ENCODE assay signal across 8 cellular contexts in the genomic region with DNA sequence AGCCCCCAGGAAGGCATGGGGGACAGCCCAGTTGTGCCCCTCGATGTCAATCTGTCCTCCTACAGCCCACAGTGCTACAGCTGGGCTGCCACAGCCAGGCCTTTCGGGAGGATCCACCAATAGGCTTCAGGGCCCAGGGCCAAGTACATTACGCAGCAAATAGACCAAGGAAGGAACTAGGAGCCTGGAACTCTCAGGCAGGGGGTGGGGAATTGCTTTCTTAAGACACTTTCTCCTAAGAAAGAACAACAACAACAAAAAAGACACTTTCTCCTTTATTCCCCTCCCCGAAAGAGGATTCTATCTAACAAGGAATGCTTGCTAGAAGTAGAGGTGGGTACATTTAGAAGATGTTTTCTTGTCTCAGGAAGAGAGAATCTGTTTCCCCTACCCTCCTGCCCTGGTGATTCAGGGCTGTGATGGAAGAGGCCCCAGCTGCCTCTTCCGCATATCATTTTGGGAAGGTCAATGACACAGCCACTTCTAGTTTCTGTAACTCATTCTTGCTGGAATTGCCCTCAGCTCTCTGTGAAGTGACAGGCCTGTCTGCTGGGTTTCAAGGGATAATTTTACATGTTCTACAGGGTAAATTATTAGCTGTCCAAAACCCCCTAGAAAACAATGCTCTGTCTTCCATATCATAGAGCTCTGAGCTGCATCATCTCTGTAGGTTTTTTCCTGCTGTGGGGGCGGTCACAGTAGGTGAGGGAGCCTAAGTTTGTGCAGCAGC. TPM values are rescaled to one million over a fixed set of nuclear protein-coding genes. Genes with fewer than 3 reads are reported as not detected.
DNase-seq lines count a peak whose midpoint lies in the region; ATAC-seq and TF ChIP-seq lines count a peak whose summit lies in the region.

No MANE protein-coding gene starts in this region.

- H3K4me1 Mint-ChIP-seq in HFFc6 (ENCODE audit: low read depth) (peaks cover 91% of the 10 kb centered on the region), T-cell (peaks cover 36 to 49% (median 48%) of the 10 kb centered on the region in 3 donors), immature natural killer cell (peaks cover 16 to 17% of the 10 kb centered on the region in 2 donors)

- TF ChIP-seq CTCF in DOHH2 (IDR thresholded peaks at IDR 0.05; ENCODE audit: low read depth, low read length, poor library complexity, severe bottlenecking) = no peak
- no peak for TF ChIP-seq CTCF in HFFc6 (IDR thresholded peaks at IDR 0.05)
- no peak for TF ChIP-seq CTCF in esophagus squamous epithelium (IDR thresholded peaks at IDR 0.05)

- H3K27ac ChIP-seq in DOHH2 (ENCODE audit: low read depth, low read length) (peak overlapping the region; percentile 79), esophagus squamous epithelium (peak overlapping the region; percentile 95 to 100 (median 97))

- ATAC-seq in T-cell (replicated peaks in 1 of 4) (no peak), GM21717 (IDR thresholded peaks at IDR 0.05; ENCODE audit: unreplicated experiment) (no peak)

- H3K4me1 ChIP-seq in DOHH2 (ENCODE audit: control insufficient read depth, low read length) = peaks cover 93% of the 10 kb centered on the region
- peaks cover 86 to 94% (median 91%) of the 10 kb centered on the region in 3 donors for H3K4me1 ChIP-seq in esophagus squamous epithelium
- peaks cover 73% of the 10 kb centered on the region for H3K4me1 ChIP-seq in neuron (ENCODE audit: insufficient read depth, low read length)

- H3K9me3 Mint-ChIP-seq in HFFc6 (no peaks in the 10 kb centered on the region), T-cell (no peaks in the 10 kb centered on the region), immature natural killer cell (no peaks in the 10 kb centered on the region)

- TF ChIP-seq POLR2A in esophagus squamous epithelium (IDR thresholded peaks at IDR 0.05) = peak in 2 of 4 donors; percentile 40 to 47

- H3F3A ChIP-seq in DOHH2 (ENCODE audit: control insufficient read depth, insufficient read depth) = peaks cover 11% of the 10 kb centered on the region

- peak; percentile 77 for DNase-seq in HFFc6
- DNase-seq in T-cell = no peak
- DNase-seq in esophagus squamous epithelium (lab: John Stamatoyannopoulos, UW) = no peak
- no peak for DNase-seq in immature natural killer cell
- no peak for DNase-seq in HuH-7.5 (ENCODE audit: low spot score)

- POLR2A ChIA-PET in T-cell (lab: Charles Lee) = interaction anchor here in 1 of 2 donors (1.2 to 1.3 kb wide), 2 partner anchors 10 to 12 kb away, joined by 3 to 5 read pairs; no protein-coding TSS in a partner anchor

- no peak overlapping the region for H2AFZ ChIP-seq in neuron (ENCODE audit: low read depth, low read length)

- H3K27me3 Mint-ChIP-seq in HFFc6 (ENCODE audit: insufficient read depth) = peaks cover 23% of the 10 kb centered on the region
- no peaks in the 10 kb centered on the region for H3K27me3 Mint-ChIP-seq in T-cell
- H3K27me3 Mint-ChIP-seq in immature natural killer cell (ENCODE audit: low read depth in 3 of 3) = peaks cover 0 to 6% (median 5%) of the 10 kb centered on the region in 3 donors

- no peaks in the 10 kb centered on the region for H3K27me3 ChIP-seq in DOHH2 (ENCODE audit: control insufficient read depth, low read length)
- H3K27me3 ChIP-seq in esophagus squamous epithelium = no peaks in the 10 kb centered on the region
- H3K27me3 ChIP-seq in neuron (ENCODE audit: insufficient read depth, low read length) = no peaks in the 10 kb centered on the region

- WGBS in esophagus squamous epithelium, 2 donors = 0 to 11% methylated on average over 4 to 6 of the region's 6 CpGs

- H3K36me3 ChIP-seq in DOHH2 (ENCODE audit: control insufficient read depth, low read length) = no peaks in the 10 kb centered on the region
- no peaks in the 10 kb centered on the region for H3K36me3 ChIP-seq in esophagus squamous epithelium
- H3K36me3 ChIP-seq in neuron (ENCODE audit: insufficient read depth, low read length) = no peaks in the 10 kb centered on the region

- no peaks in the 10 kb centered on the region for H3K36me3 Mint-ChIP-seq in HFFc6 (ENCODE audit: low read depth)
- H3K36me3 Mint-ChIP-seq in T-cell = no peaks in the 10 kb centered on the region
- no peaks in the 10 kb centered on the region for H3K36me3 Mint-ChIP-seq in immature natural killer cell

- CTCF ChIA-PET in T-cell (lab: Charles Lee) = interaction anchor here in 1 of 2 donors (0.7 to 1.6 kb wide), 3 partner anchors 16 to 21 kb away, joined by 3 to 5 read pairs (median 4); no protein-coding TSS in a partner anchor

- intact Hi-C loops in esophagus squamous epithelium (cut with DNase I) = no loop called here

- H3K4me2 ChIP-seq in DOHH2 (ENCODE audit: low read length) = peak overlapping the region; percentile 72

- H4K20me1 ChIP-seq in DOHH2 (ENCODE audit: control insufficient read depth, insufficient read depth, low read depth, low read length) = no peaks in the 10 kb centered on the region

- peak overlapping the region; percentile 55 for H3K4me3 ChIP-seq in DOHH2 (ENCODE audit: low read length)
- H3K4me3 ChIP-seq in esophagus squamous epithelium = peak overlapping the region in 3 of 4 donors; percentile 0 to 27 (median 19)
- H3K4me3 ChIP-seq in neuron (ENCODE audit: low read length) = peak overlapping the region; percentile 17

- H3K9me2 ChIP-seq in DOHH2 (replicated peaks; ENCODE audit: control insufficient read depth, low read length) = no peaks in the 10 kb centered on the region

- peaks cover 21% of the 10 kb centered on the region for H3K79me2 ChIP-seq in DOHH2 (ENCODE audit: control insufficient read depth, low read length)

- H3K9me3 ChIP-seq in DOHH2 (ENCODE audit: control insufficient read depth, insufficient read depth, low read length) (no peaks in the 10 kb centered on the region), esophagus squamous epithelium (no peaks in the 10 kb centered on the region), neuron (ENCODE audit: low read length) (no peaks in the 10 kb centered on the region)

- H3K4me3 Mint-ChIP-seq in HFFc6 (peak overlapping the region; percentile 81), T-cell (no peak overlapping the region), immature natural killer cell (no peak overlapping the region)

- H3K27ac Mint-ChIP-seq in HFFc6 (peak overlapping the region; percentile 99), T-cell (peak overlapping the region; percentile 68 to 76), immature natural killer cell (peak overlapping the region in 2 of 6 donors; percentile 49 to 65)

RNA-seq across cellular contexts. Expression of gene MALAT1, which starts 6.0 kb away (rescaled TPM):
- 1,000 to 10,000 TPM; 3,136 to 4,087 (median 3,570) TPM for total RNA-seq in HFFc6 (2021; fragmentation: NEBNext Ultra II Directional; extraction: Animal tissue kit (Norgen Biotek cat#: 25700))
- total RNA-seq in T-cell (over 10,000 TPM; 21,382 to 33,585 (median 22,045) TPM), esophagus squamous epithelium (over 10,000 TPM in 2 of 4 donors, 1,000 to 10,000 TPM in 2; 1,739 to 13,677 (median 9,435) TPM)
- polyA plus RNA-seq in immature natural killer cell = 1,000 to 10,000 TPM; 1,459 to 3,517 (median 2,451) TPM

RNA-seq across cellular contexts. Expression of gene SCYL1, which starts 32.1 kb away (rescaled TPM):
- total RNA-seq in HFFc6 (2021; fragmentation: NEBNext Ultra II Directional; extraction: Animal tissue kit (Norgen Biotek cat#: 25700)) = 100 to 1,000 TPM; 120 to 137 (median 126) TPM
- 10 to 100 TPM; 66.4 to 96.8 (median 76.8) TPM for total RNA-seq in T-cell
- 10 to 100 TPM; 40.6 to 63.3 (median 52.6) TPM for total RNA-seq in esophagus squamous epithelium
- polyA plus RNA-seq in immature natural killer cell = 10 to 100 TPM; 17.8 to 52.5 (median 23.3) TPM
